1 cellular context compared by ENCODE assay signal in genomic region chr20:46709459-46710148, GRCh38.
TF ChIP-seq lines count a peak whose summit lies in the region.

Gene SLC2A10 (plus strand): TSS chr20:46709649. CDS start chr20:46709737, 88 bp downstream.

TF ChIP-seq in HepG2, 621 proteins besides CTCF, POLR2A, EP300 and RAD21 (continued from another document and continues in another):
- peak; percentile 92 for TF ChIP-seq ZSCAN21 (CRISPR knock-in tag; IDR thresholded peaks at IDR 0.05; ENCODE audit: borderline replicate concordance)
- no peak for TF ChIP-seq FOXA1 (IDR thresholded peaks at IDR 0.05)
- TF ChIP-seq FOXA1 (CRISPR knock-in tag; IDR thresholded peaks at IDR 0.05) = no peak
- TF ChIP-seq ZNF20 (CRISPR knock-in tag; IDR thresholded peaks at IDR 0.05) = peak; percentile 91; the same call in 1 of the 2 replicates
- no peak for TF ChIP-seq RBM22 (optimal IDR thresholded peaks at IDR 0.05; ENCODE audit: low read length)
- TF ChIP-seq MTA1 (CRISPR knock-in tag; IDR thresholded peaks at IDR 0.05; ENCODE audit: borderline replicate concordance) = no peak
- TF ChIP-seq NCOA2 (CRISPR knock-in tag; IDR thresholded peaks at IDR 0.05) = no peak; the same call in 1 of the 2 replicates
- no peak for TF ChIP-seq ATF1 (CRISPR knock-in tag; IDR thresholded peaks at IDR 0.05)
- 0 out of 2 replicates have a peak, but pooled peaks have one; percentile 49 for TF ChIP-seq ZNF354B (CRISPR knock-in tag; IDR thresholded peaks at IDR 0.05)
- TF ChIP-seq ZNF407 (CRISPR knock-in tag; IDR thresholded peaks at IDR 0.05; ENCODE audit: not compliant biosample characterization) = peak; percentile 92
- no peak for TF ChIP-seq NFIB (CRISPR knock-in tag; IDR thresholded peaks at IDR 0.05; ENCODE audit: borderline replicate concordance)
- no peak for TF ChIP-seq MNT (IDR thresholded peaks at IDR 0.05)
- no peak for TF ChIP-seq ZNF639 (CRISPR knock-in tag; conservative IDR thresholded peaks at IDR 0.05)
- peak; percentile 57; the same call in 1 of the 2 replicates for TF ChIP-seq NFATC3 (CRISPR knock-in tag; IDR thresholded peaks at IDR 0.05)
- TF ChIP-seq ZFP37 (CRISPR knock-in tag; IDR thresholded peaks at IDR 0.05; ENCODE audit: borderline replicate concordance) = no peak
- TF ChIP-seq ZBTB21 (CRISPR knock-in tag; IDR thresholded peaks at IDR 0.05) = no peak
- no peak for TF ChIP-seq AKNA (CRISPR knock-in tag; IDR thresholded peaks at IDR 0.05; ENCODE audit: borderline replicate concordance)
- TF ChIP-seq MAX (IDR thresholded peaks at IDR 0.05) = peak; percentile 86
- TF ChIP-seq ZNF629 (CRISPR knock-in tag; conservative IDR thresholded peaks at IDR 0.05) = no peak
- peak; percentile 86; the same call in 1 of the 2 replicates for TF ChIP-seq CAMTA2 (CRISPR knock-in tag; IDR thresholded peaks at IDR 0.05; ENCODE audit: borderline replicate concordance)
- TF ChIP-seq ZBTB46 (CRISPR knock-in tag; IDR thresholded peaks at IDR 0.05; ENCODE audit: borderline replicate concordance) = no peak
- TF ChIP-seq GTF3A (CRISPR knock-in tag; conservative IDR thresholded peaks at IDR 0.05) = no peak; the same call in 1 of the 2 replicates
- TF ChIP-seq JUNB (CRISPR knock-in tag; IDR thresholded peaks at IDR 0.05; ENCODE audit: borderline replicate concordance) = 0 out of 2 replicates have a peak, but pooled peaks have one; percentile 43
- TF ChIP-seq ZNF776 (CRISPR knock-in tag; IDR thresholded peaks at IDR 0.05) = peak; percentile 79; the same call in 1 of the 2 replicates
- no peak for TF ChIP-seq SMARCE1 (IDR thresholded peaks at IDR 0.05; ENCODE audit: borderline replicate concordance)
- no peak for TF ChIP-seq CERS6 (CRISPR knock-in tag; IDR thresholded peaks at IDR 0.05)
- TF ChIP-seq SRSF9 (IDR thresholded peaks at IDR 0.05; ENCODE audit: borderline replicate concordance, insufficient read depth, low read depth, low read length, poor library complexity, severe bottlenecking) = no peak
- peak; percentile 76 for TF ChIP-seq PHF20 (CRISPR knock-in tag; IDR thresholded peaks at IDR 0.05)
- TF ChIP-seq KLF9 (CRISPR knock-in tag; IDR thresholded peaks at IDR 0.05; ENCODE audit: low read depth) = peak; percentile 63; the same call in 1 of the 2 replicates
- no peak; the same call in 1 of the 2 replicates for TF ChIP-seq TMF1 (CRISPR knock-in tag; IDR thresholded peaks at IDR 0.05; ENCODE audit: low read depth)
- 0 out of 2 replicates have a peak, but pooled peaks have one; percentile 19 for TF ChIP-seq MTF1 (CRISPR knock-in tag; IDR thresholded peaks at IDR 0.05)
- no peak for TF ChIP-seq FOXK1 (CRISPR knock-in tag; IDR thresholded peaks at IDR 0.05; ENCODE audit: borderline replicate concordance, low read depth)
- TF ChIP-seq ZNF773 (CRISPR knock-in tag; IDR thresholded peaks at IDR 0.05; ENCODE audit: borderline replicate concordance) = peak; percentile 91; the same call in 1 of the 2 replicates
- peak; percentile 49; the same call in 1 of the 2 replicates for TF ChIP-seq IRF9 (CRISPR knock-in tag; IDR thresholded peaks at IDR 0.05; ENCODE audit: borderline replicate concordance)
- TF ChIP-seq ZNF350 (CRISPR knock-in tag; IDR thresholded peaks at IDR 0.05; ENCODE audit: borderline replicate concordance, low read depth) = peak; percentile 60
- peak; percentile 97 for TF ChIP-seq ZNF749 (CRISPR knock-in tag; IDR thresholded peaks at IDR 0.05; ENCODE audit: borderline replicate concordance)
- TF ChIP-seq MYC (CRISPR knock-in tag; IDR thresholded peaks at IDR 0.05; ENCODE audit: borderline replicate concordance) = peak; percentile 70
- peak; percentile 61; the same call in 1 of the 2 replicates for TF ChIP-seq JDP2 (CRISPR knock-in tag; IDR thresholded peaks at IDR 0.05; ENCODE audit: borderline replicate concordance)
- no peak for TF ChIP-seq ZNF577 (CRISPR knock-in tag; IDR thresholded peaks at IDR 0.05; ENCODE audit: borderline replicate concordance, low read depth)
- TF ChIP-seq PAF1 (CRISPR knock-in tag; IDR thresholded peaks at IDR 0.05) = no peak
- TF ChIP-seq ZBTB7B (CRISPR knock-in tag; IDR thresholded peaks at IDR 0.05) = peak; percentile 99
- TF ChIP-seq PHF5A (CRISPR knock-in tag; IDR thresholded peaks at IDR 0.05; ENCODE audit: low read depth, unreplicated experiment) = no peak
- TF ChIP-seq ARNT (IDR thresholded peaks at IDR 0.05) = no peak
- no peak for TF ChIP-seq ZNF292 (CRISPR knock-in tag; IDR thresholded peaks at IDR 0.05; ENCODE audit: borderline replicate concordance, low read depth)
